In genomic region chr15:74906450-74907276, GRCh38 we compare ENCODE assay signal across 1 cellular context.
A peak's percentile ranks its signal among the peaks of the same experiment; 100 is the strongest.
TF ChIP-seq lines count a peak whose summit lies in the region.

A gene with protein sequence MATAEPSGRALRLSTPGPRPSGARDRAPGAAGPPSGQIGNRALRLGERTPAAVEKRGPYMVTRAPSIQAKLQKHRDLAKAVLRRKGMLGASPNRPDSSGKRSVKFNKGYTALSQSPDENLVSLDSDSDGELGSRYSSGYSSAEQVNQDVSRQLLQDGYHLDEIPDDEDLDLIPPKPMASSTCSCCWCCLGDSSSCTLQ (minus strand): TSS chr15:74906851. CDS start chr15:74906800, 51 bp downstream.

TF ChIP-seq in HepG2, 621 proteins besides CTCF, POLR2A, EP300 and RAD21 (continued from another document and continues in another):
- TF ChIP-seq, protein P1, sequence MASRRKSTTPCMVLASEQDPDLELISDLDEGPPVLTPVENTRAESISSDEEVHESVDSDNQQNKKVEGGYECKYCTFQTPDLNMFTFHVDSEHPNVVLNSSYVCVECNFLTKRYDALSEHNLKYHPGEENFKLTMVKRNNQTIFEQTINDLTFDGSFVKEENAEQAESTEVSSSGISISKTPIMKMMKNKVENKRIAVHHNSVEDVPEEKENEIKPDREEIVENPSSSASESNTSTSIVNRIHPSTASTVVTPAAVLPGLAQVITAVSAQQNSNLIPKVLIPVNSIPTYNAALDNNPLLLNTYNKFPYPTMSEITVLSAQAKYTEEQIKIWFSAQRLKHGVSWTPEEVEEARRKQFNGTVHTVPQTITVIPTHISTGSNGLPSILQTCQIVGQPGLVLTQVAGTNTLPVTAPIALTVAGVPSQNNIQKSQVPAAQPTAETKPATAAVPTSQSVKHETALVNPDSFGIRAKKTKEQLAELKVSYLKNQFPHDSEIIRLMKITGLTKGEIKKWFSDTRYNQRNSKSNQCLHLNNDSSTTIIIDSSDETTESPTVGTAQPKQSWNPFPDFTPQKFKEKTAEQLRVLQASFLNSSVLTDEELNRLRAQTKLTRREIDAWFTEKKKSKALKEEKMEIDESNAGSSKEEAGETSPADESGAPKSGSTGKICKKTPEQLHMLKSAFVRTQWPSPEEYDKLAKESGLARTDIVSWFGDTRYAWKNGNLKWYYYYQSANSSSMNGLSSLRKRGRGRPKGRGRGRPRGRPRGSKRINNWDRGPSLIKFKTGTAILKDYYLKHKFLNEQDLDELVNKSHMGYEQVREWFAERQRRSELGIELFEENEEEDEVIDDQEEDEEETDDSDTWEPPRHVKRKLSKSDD (CRISPR knock-in tag; IDR thresholded peaks at IDR 0.05; ENCODE audit: low read depth), result peak; percentile 61; the same call in 1 of the 2 replicates
- TF ChIP-seq, protein P2, sequence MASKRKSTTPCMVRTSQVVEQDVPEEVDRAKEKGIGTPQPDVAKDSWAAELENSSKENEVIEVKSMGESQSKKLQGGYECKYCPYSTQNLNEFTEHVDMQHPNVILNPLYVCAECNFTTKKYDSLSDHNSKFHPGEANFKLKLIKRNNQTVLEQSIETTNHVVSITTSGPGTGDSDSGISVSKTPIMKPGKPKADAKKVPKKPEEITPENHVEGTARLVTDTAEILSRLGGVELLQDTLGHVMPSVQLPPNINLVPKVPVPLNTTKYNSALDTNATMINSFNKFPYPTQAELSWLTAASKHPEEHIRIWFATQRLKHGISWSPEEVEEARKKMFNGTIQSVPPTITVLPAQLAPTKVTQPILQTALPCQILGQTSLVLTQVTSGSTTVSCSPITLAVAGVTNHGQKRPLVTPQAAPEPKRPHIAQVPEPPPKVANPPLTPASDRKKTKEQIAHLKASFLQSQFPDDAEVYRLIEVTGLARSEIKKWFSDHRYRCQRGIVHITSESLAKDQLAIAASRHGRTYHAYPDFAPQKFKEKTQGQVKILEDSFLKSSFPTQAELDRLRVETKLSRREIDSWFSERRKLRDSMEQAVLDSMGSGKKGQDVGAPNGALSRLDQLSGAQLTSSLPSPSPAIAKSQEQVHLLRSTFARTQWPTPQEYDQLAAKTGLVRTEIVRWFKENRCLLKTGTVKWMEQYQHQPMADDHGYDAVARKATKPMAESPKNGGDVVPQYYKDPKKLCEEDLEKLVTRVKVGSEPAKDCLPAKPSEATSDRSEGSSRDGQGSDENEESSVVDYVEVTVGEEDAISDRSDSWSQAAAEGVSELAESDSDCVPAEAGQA (IDR thresholded peaks at IDR 0.05; ENCODE audit: low read depth), result peak; percentile 25; the same call in 1 of the 2 replicates
- TF ChIP-seq, protein P2 (CRISPR knock-in tag; IDR thresholded peaks at IDR 0.05; ENCODE audit: borderline replicate concordance), result no peak
- TF ChIP-seq YY1 (IDR thresholded peaks at IDR 0.05; ENCODE audit: insufficient read depth, insufficient replicate concordance, low read depth, low read length) (peak; percentile 94), ZNF530 (CRISPR knock-in tag; IDR thresholded peaks at IDR 0.05; ENCODE audit: low read depth) (no peak), SRY (CRISPR knock-in tag; IDR thresholded peaks at IDR 0.05) (no peak), ZNF709 (CRISPR knock-in tag; IDR thresholded peaks at IDR 0.05) (no peak), BRD4 (CRISPR knock-in tag; IDR thresholded peaks at IDR 0.05) (peak; percentile 14; the same call in 1 of the 2 replicates), SRSF9 (IDR thresholded peaks at IDR 0.05; ENCODE audit: borderline replicate concordance, insufficient read depth, low read depth, low read length, poor library complexity, severe bottlenecking) (no peak), HOXA3 (CRISPR knock-in tag; IDR thresholded peaks at IDR 0.05) (peak; percentile 76), ZBTB42 (CRISPR knock-in tag; IDR thresholded peaks at IDR 0.05) (no peak; the same call in none of the 2 replicates), RELA (CRISPR knock-in tag; IDR thresholded peaks at IDR 0.05) (no peak), PRDM10 (CRISPR knock-in tag; IDR thresholded peaks at IDR 0.05; ENCODE audit: low read depth) (peak; percentile 16; the same call in 1 of the 2 replicates), ZNF205 (CRISPR knock-in tag; IDR thresholded peaks at IDR 0.05) (no peak), RAD51 (IDR thresholded peaks at IDR 0.05; ENCODE audit: borderline replicate concordance) (no peak), E2F5 (CRISPR knock-in tag; conservative IDR thresholded peaks at IDR 0.05) (peak; percentile 13; the same call in 1 of the 2 replicates), ARHGAP35 (CRISPR knock-in tag; IDR thresholded peaks at IDR 0.05; ENCODE audit: borderline replicate concordance) (peak; percentile 44; the same call in 1 of the 2 replicates), HDAC6 (IDR thresholded peaks at IDR 0.05; ENCODE audit: low read depth, low read length) (no peak), PHF8 (CRISPR knock-in tag; IDR thresholded peaks at IDR 0.05) (peak; percentile 94), KDM6A (CRISPR knock-in tag; IDR thresholded peaks at IDR 0.05; ENCODE audit: low read depth) (no peak), RARA (CRISPR knock-in tag; IDR thresholded peaks at IDR 0.05) (no peak; the same call in 1 of the 2 replicates), NR2F2 (IDR thresholded peaks at IDR 0.05; ENCODE audit: borderline replicate concordance, low read depth) (no peak), KDM1A (CRISPR knock-in tag; IDR thresholded peaks at IDR 0.05) (no peak), NFE2L2 (IDR thresholded peaks at IDR 0.05; ENCODE audit: low read length) (no peak), ZNF260 (CRISPR knock-in tag; IDR thresholded peaks at IDR 0.05; ENCODE audit: borderline replicate concordance, low read depth) (no peak), KAT2B (IDR thresholded peaks at IDR 0.05; ENCODE audit: borderline replicate concordance, low read depth, low read length) (no peak), ZNF343 (CRISPR knock-in tag; IDR thresholded peaks at IDR 0.05) (no peak; the same call in 1 of the 2 replicates), HIVEP1 (CRISPR knock-in tag; IDR thresholded peaks at IDR 0.05) (no peak), NR2F1 (CRISPR knock-in tag; IDR thresholded peaks at IDR 0.05) (no peak), ATAD3A (CRISPR knock-in tag; IDR thresholded peaks at IDR 0.05) (no peak)
- TF ChIP-seq, protein P3, sequence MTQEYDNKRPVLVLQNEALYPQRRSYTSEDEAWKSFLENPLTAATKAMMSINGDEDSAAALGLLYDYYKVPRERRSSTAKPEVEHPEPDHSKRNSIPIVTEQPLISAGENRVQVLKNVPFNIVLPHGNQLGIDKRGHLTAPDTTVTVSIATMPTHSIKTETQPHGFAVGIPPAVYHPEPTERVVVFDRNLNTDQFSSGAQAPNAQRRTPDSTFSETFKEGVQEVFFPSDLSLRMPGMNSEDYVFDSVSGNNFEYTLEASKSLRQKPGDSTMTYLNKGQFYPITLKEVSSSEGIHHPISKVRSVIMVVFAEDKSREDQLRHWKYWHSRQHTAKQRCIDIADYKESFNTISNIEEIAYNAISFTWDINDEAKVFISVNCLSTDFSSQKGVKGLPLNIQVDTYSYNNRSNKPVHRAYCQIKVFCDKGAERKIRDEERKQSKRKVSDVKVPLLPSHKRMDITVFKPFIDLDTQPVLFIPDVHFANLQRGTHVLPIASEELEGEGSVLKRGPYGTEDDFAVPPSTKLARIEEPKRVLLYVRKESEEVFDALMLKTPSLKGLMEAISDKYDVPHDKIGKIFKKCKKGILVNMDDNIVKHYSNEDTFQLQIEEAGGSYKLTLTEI (CRISPR knock-in tag; conservative IDR thresholded peaks at IDR 0.05), result no peak
- TF ChIP-seq, protein P4, sequence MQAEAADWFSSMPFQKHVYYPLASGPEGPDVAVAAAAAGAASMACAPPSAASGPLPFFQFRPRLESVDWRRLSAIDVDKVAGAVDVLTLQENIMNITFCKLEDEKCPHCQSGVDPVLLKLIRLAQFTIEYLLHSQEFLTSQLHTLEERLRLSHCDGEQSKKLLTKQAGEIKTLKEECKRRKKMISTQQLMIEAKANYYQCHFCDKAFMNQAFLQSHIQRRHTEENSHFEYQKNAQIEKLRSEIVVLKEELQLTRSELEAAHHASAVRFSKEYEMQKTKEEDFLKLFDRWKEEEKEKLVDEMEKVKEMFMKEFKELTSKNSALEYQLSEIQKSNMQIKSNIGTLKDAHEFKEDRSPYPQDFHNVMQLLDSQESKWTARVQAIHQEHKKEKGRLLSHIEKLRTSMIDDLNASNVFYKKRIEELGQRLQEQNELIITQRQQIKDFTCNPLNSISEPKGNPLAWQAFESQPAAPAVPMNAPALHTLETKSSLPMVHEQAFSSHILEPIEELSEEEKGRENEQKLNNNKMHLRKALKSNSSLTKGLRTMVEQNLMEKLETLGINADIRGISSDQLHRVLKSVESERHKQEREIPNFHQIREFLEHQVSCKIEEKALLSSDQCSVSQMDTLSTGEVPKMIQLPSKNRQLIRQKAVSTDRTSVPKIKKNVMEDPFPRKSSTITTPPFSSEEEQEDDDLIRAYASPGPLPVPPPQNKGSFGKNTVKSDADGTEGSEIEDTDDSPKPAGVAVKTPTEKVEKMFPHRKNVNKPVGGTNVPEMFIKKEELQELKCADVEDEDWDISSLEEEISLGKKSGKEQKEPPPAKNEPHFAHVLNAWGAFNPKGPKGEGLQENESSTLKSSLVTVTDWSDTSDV (CRISPR knock-in tag; IDR thresholded peaks at IDR 0.05), result no peak
